ENCODE assay signal across 1 cellular context in the genomic region with DNA sequence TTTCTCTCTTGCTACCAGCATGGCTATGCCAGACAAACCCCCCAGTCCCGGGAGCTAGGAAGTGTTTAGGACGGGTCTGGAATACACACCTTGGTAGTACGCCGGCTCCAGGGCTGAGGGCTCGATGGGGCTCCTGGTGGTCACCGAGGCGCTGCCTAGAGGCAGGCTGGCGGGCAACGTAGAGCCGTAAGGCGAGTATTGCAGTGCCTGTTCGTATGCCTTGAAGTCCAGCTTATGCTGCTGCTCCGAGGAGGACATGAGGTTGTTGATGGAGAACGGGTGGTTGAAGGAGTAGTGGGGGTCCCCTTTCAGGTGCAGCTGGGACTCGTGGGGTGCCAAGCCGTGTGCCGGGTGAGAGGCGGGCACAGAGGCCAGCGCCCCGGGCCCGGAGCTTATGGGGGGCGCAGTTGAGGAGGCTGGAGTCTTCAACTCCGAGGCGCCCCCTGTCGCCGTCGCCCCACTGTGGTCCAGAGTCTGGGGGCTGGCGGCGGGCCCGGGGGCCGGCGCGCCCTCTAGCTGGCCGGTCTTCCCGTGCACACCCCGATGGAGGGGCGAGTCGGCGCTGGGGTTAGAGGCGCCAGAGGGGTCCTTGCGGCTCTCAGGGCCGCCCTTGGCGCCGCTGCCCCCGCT.
TF ChIP-seq lines count a peak whose summit lies in the region.

No MANE protein-coding gene starts in this region.

TF ChIP-seq in HEK293, 187 proteins besides CTCF, POLR2A, EP300 and RAD21 (continued from another document):
- TF ChIP-seq, protein P1, sequence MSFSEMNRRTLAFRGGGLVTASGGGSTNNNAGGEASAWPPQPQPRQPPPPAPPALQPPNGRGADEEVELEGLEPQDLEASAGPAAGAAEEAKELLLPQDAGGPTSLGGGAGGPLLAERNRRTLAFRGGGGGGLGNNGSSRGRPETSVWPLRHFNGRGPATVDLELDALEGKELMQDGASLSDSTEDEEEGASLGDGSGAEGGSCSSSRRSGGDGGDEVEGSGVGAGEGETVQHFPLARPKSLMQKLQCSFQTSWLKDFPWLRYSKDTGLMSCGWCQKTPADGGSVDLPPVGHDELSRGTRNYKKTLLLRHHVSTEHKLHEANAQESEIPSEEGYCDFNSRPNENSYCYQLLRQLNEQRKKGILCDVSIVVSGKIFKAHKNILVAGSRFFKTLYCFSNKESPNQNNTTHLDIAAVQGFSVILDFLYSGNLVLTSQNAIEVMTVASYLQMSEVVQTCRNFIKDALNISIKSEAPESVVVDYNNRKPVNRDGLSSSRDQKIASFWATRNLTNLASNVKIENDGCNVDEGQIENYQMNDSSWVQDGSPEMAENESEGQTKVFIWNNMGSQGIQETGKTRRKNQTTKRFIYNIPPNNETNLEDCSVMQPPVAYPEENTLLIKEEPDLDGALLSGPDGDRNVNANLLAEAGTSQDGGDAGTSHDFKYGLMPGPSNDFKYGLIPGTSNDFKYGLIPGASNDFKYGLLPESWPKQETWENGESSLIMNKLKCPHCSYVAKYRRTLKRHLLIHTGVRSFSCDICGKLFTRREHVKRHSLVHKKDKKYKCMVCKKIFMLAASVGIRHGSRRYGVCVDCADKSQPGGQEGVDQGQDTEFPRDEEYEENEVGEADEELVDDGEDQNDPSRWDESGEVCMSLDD (tag by site-specific recombination; IDR thresholded peaks at IDR 0.05), result peak; percentile 66; the same call in 1 of the 2 replicates
- TF ChIP-seq SCRT2 (tag by site-specific recombination; IDR thresholded peaks at IDR 0.05) (no peak), GLIS2 (tag by site-specific recombination; IDR thresholded peaks at IDR 0.05) (peak; percentile 83), ZBTB20 (tag by site-specific recombination; IDR thresholded peaks at IDR 0.05) (peak; percentile 80), ZSCAN30 (tag by site-specific recombination; IDR thresholded peaks at IDR 0.05) (peak; percentile 25; the same call in 1 of the 2 replicates), ZNF121 (tag by site-specific recombination; IDR thresholded peaks at IDR 0.05) (no peak), ZNF600 (tag by site-specific recombination; IDR thresholded peaks at IDR 0.05) (peak; percentile 58), SP2 (tag by site-specific recombination; IDR thresholded peaks at IDR 0.05) (peak; percentile 28; the same call in 1 of the 2 replicates), ZNF155 (tag by site-specific recombination; IDR thresholded peaks at IDR 0.05) (no peak), ZNF76 (tag by site-specific recombination; IDR thresholded peaks at IDR 0.05; ENCODE audit: borderline replicate concordance, low read depth) (no peak), ZNF335 (tag by site-specific recombination; conservative IDR thresholded peaks at IDR 0.05) (peak; percentile 99), ZNF621 (tag by site-specific recombination; IDR thresholded peaks at IDR 0.05) (no peak), ZXDB (tag by site-specific recombination; IDR thresholded peaks at IDR 0.05) (no peak)
- TF ChIP-seq, protein P2, sequence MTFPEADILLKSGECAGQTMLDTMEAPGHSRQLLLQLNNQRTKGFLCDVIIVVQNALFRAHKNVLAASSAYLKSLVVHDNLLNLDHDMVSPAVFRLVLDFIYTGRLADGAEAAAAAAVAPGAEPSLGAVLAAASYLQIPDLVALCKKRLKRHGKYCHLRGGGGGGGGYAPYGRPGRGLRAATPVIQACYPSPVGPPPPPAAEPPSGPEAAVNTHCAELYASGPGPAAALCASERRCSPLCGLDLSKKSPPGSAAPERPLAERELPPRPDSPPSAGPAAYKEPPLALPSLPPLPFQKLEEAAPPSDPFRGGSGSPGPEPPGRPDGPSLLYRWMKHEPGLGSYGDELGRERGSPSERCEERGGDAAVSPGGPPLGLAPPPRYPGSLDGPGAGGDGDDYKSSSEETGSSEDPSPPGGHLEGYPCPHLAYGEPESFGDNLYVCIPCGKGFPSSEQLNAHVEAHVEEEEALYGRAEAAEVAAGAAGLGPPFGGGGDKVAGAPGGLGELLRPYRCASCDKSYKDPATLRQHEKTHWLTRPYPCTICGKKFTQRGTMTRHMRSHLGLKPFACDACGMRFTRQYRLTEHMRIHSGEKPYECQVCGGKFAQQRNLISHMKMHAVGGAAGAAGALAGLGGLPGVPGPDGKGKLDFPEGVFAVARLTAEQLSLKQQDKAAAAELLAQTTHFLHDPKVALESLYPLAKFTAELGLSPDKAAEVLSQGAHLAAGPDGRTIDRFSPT (tag by site-specific recombination; IDR thresholded peaks at IDR 0.05), result peak; percentile 64; the same call in 1 of the 2 replicates
- TF ChIP-seq, protein P3, sequence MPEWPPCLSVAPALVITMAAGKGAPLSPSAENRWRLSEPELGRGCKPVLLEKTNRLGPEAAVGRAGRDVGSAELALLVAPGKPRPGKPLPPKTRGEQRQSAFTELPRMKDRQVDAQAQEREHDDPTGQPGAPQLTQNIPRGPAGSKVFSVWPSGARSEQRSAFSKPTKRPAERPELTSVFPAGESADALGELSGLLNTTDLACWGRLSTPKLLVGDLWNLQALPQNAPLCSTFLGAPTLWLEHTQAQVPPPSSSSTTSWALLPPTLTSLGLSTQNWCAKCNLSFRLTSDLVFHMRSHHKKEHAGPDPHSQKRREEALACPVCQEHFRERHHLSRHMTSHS (tag by site-specific recombination; IDR thresholded peaks at IDR 0.05), result no peak
- TF ChIP-seq, protein P4, sequence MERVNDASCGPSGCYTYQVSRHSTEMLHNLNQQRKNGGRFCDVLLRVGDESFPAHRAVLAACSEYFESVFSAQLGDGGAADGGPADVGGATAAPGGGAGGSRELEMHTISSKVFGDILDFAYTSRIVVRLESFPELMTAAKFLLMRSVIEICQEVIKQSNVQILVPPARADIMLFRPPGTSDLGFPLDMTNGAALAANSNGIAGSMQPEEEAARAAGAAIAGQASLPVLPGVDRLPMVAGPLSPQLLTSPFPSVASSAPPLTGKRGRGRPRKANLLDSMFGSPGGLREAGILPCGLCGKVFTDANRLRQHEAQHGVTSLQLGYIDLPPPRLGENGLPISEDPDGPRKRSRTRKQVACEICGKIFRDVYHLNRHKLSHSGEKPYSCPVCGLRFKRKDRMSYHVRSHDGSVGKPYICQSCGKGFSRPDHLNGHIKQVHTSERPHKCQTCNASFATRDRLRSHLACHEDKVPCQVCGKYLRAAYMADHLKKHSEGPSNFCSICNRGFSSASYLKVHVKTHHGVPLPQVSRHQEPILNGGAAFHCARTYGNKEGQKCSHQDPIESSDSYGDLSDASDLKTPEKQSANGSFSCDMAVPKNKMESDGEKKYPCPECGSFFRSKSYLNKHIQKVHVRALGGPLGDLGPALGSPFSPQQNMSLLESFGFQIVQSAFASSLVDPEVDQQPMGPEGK (tag by site-specific recombination; IDR thresholded peaks at IDR 0.05), result peak; percentile 71
